ENCODE assay signal across 14 cellular contexts in the genomic region with DNA sequence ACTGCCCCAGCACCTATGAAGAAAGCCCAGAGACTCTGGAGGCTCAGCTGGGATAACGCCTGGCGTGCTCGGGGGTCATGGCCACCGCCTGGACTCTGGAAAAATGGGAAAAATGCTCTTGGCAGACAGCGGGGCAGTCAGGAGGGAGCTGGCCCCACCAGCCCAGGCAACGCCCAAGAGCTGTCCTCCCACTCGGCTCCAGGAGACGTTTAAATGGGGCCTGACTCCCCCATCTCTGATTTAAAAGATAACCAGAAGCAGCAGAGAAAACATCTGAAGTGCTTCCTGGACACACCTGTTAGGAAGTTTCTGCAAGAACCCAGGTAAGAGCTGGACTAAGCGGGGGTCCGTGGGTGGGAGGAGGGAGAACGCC.
DNase-seq lines count a peak whose midpoint lies in the region; FAIRE-seq and TF ChIP-seq lines count a peak whose summit lies in the region.
"Had no signal": no experiment of that assay in that cellular context is flagged by ENCODE, and none has a peak within 500 bp of the region (broad histone marks: within the 10 kb centered on the region; RNA-seq: fewer than 3 reads in every experiment).

No MANE protein-coding gene starts in this region.

- H3K27ac ChIP-seq in epithelial cell of prostate = peak overlapping the region; percentile 26

- H3K27ac Mint-ChIP-seq in activated T-cell treated with anti-CD3 and anti-CD28 coated beads, Interleukin-2, amount 50 U/mL, for 24 hours = peak overlapping the region; percentile 11
- H3K27ac Mint-ChIP-seq in nephron = peak overlapping the region; percentile 57 to 82 (median 63)
- peak overlapping the region; percentile 99 for H3K27ac Mint-ChIP-seq in type B pancreatic cell
- H3K27ac Mint-ChIP-seq: T-helper 2 cell treated with Interferon-gamma antibody and Interleukin-4, amounts not matched to agents 5 μg/mL and 100 μg/mL, for 36 hours had no signal

- H3K27me3 Mint-ChIP-seq in activated T-cell treated with anti-CD3 and anti-CD28 coated beads, Interleukin-2, amount 50 U/mL, for 24 hours = peaks cover 18% of the 10 kb centered on the region
- H3K27me3 Mint-ChIP-seq in nephron (ENCODE audit: low read depth) = peaks cover 36% of the 10 kb centered on the region
- peaks cover 3% of the 10 kb centered on the region for H3K27me3 Mint-ChIP-seq in type B pancreatic cell

- peaks cover 27% of the 10 kb centered on the region for H3K4me1 Mint-ChIP-seq in activated T-cell treated with anti-CD3 and anti-CD28 coated beads, Interleukin-2, amount 50 U/mL, for 24 hours (ENCODE audit: low read depth)
- H3K4me1 Mint-ChIP-seq in nephron (peaks cover 36% of the 10 kb centered on the region), type B pancreatic cell (ENCODE audit: unreplicated experiment) (peaks cover 19% of the 10 kb centered on the region)

- no peak for FAIRE-seq in frontal cortex (lab: Jason Lieb, UNC)
- FAIRE-seq: A549 had no signal

- no peaks in the 10 kb centered on the region for H3K36me3 Mint-ChIP-seq in activated T-cell treated with anti-CD3 and anti-CD28 coated beads, Interleukin-2, amount 50 U/mL, for 24 hours (ENCODE audit: low read depth)
- no peaks in the 10 kb centered on the region for H3K36me3 Mint-ChIP-seq in nephron (ENCODE audit: low read depth)
- H3K36me3 Mint-ChIP-seq in type B pancreatic cell = no peaks in the 10 kb centered on the region
- H3K36me3 Mint-ChIP-seq: activated CD4-positive, alpha-beta memory T cell treated with anti-CD3 and anti-CD28 coated beads for 36 hours; brain had no signal

- no peak for TF ChIP-seq CTCF in nephron (IDR thresholded peaks at IDR 0.05; ENCODE audit: unreplicated experiment in 3 of 3)
- no peak for TF ChIP-seq CTCF in type B pancreatic cell (conservative IDR thresholded peaks at IDR 0.05)

- H3K4me3 Mint-ChIP-seq in activated T-cell treated with anti-CD3 and anti-CD28 coated beads, Interleukin-2, amount 50 U/mL, for 24 hours = no peak overlapping the region
- H3K4me3 Mint-ChIP-seq in nephron (peak overlapping the region; percentile 61 to 74 (median 71)), type B pancreatic cell (peak overlapping the region; percentile 90)
- H3K4me3 Mint-ChIP-seq: activated CD4-positive, alpha-beta memory T cell treated with anti-CD3 and anti-CD28 coated beads for 36 hours; T-helper 2 cell treated with Interferon-gamma antibody and Interleukin-4, amounts not matched to agents 5 μg/mL and 100 μg/mL, for 36 hours had no signal

- no peak for DNase-seq in activated T-cell treated with anti-CD3 and anti-CD28 coated beads, Interleukin-2, amount 50 U/mL, for 24 hours
- DNase-seq in activated T-cell treated with anti-CD3 and anti-CD28 coated beads for 4 hours (no peak), epithelial cell of prostate (ENCODE audit: low read depth, low spot score) (no peak), type B pancreatic cell (ENCODE audit: extremely low spot score, unreplicated experiment) (no peak), Kasumi-1 (lab: John Stamatoyannopoulos, UW) (no peak), frontal cortex (ENCODE audit: low spot score in 2 of 2) (no peak), iPS-NIHi7 (ENCODE audit: extremely low spot score) (no peak)
- DNase-seq: left ventricle myocardium superior, nucleus accumbens had no signal

- H3K9me3 Mint-ChIP-seq in activated T-cell treated with anti-CD3 and anti-CD28 coated beads, Interleukin-2, amount 50 U/mL, for 24 hours = no peaks in the 10 kb centered on the region
- H3K9me3 Mint-ChIP-seq in nephron = no peaks in the 10 kb centered on the region
- H3K9me3 Mint-ChIP-seq in type B pancreatic cell = no peaks in the 10 kb centered on the region
- H3K9me3 Mint-ChIP-seq: activated CD4-positive, alpha-beta memory T cell treated with anti-CD3 and anti-CD28 coated beads for 36 hours; T-helper 2 cell treated with Interferon-gamma antibody and Interleukin-4, amounts not matched to agents 5 μg/mL and 100 μg/mL, for 36 hours had no signal

Comparison
In these comparisons a context has a peak if more than half of its experiments do, and no peak if none do; other contexts are left out.
1. H3K27ac Mint-ChIP-seq: peak in every context shown above with its lines; median percentile 99 in type B pancreatic cell; 63 in nephron; 11 in activated T-cell treated with anti-CD3 and anti-CD28 coated beads, Interleukin-2, amount 50 U/mL, for 24 hours.